In the genomic region with DNA sequence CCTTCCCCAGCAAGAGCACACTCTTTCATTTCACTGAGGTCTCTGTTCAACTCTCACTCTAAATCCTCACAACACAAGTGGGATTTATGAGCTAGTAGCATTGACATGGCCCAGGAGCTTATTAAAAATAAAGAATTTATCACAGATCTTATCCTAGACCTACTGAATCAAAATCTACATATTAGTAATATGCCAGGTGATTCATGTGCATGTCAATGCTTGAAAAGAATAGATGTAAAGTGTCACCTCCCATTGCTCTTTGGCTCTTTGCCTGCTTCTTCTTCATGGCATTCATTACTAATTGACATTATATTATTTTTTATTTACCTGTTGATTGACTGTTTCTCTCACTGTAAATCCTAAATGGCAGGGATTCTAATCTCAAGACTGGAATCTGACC, we compare ENCODE assay signal across 6 cellular contexts.
"Had no signal": no experiment of that assay in that cellular context is flagged by ENCODE, and none has a peak within 500 bp of the region (broad histone marks: within the 10 kb centered on the region; RNA-seq: fewer than 3 reads in every experiment).

No MANE protein-coding gene starts in this region.

- DNase-seq: H9, HCEC 1CT, IMR-90 had no signal

- ATAC-seq: GM23338, K562 had no signal

- H2AFZ ChIP-seq: GM23338 had no signal

- H3K4me2 ChIP-seq: GM23338 had no signal

- H3K4me3 ChIP-seq: GM23338, K562 had no signal

- H3K27ac ChIP-seq: HL-60 had no signal
